Comparison of ENCODE assay signal across 13 cellular contexts in the genomic region with DNA sequence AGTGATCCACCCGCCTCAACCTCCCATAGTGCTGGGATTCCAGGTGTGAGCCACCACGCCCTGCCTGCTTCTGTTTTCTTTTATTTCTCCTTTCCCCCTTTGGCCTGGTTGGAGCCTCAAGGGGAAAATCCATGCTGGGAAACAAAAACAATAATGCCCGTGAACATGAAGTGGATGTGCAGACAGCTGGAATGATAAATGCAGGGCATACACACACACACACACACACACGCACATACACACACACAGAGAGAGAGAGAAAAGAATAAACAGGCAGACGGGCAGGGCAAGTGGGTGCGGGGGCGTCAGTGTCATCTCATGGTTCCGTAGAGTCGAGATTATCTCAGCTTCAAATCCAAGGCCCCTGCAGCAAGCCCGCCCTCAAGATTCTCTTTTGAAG. TPM values are rescaled to one million over a fixed set of nuclear protein-coding genes. Genes with fewer than 3 reads are reported as not detected.
DNase-seq lines count a peak whose midpoint lies in the region; ATAC-seq and TF ChIP-seq lines count a peak whose summit lies in the region.
"Had no signal": no experiment of that assay in that cellular context is flagged by ENCODE, and none has a peak within 500 bp of the region (broad histone marks: within the 10 kb centered on the region; RNA-seq: fewer than 3 reads in every experiment).

No MANE protein-coding gene starts in this region.

- POLR2A ChIA-PET in PC-3 (lab: Charles Lee; ENCODE audit: unreplicated experiment): no interaction called here

- H3K36me3 ChIP-seq in smooth muscle cell (ENCODE audit: low read depth) (no peaks in the 10 kb centered on the region), vagina (no peaks in the 10 kb centered on the region), PC-3 (ENCODE audit: low read depth, low read length) (no peaks in the 10 kb centered on the region)

- H3K4me3 ChIP-seq in smooth muscle cell: no peak overlapping the region
- no peak overlapping the region for H3K4me3 ChIP-seq in vagina
- H3K4me3 ChIP-seq in PC-3 (ENCODE audit: low read length): no peak overlapping the region

- peak; percentile 79 for DNase-seq in stimulated activated CD4-positive, alpha-beta T cell treated with anti-CD3 and anti-CD28 coated beads, Interleukin-15, amount 100 ng/mL, for 24 hours
- DNase-seq in stimulated activated CD4-positive, alpha-beta T cell treated with anti-CD3 and anti-CD28 coated beads, Interleukin-12 subunit alpha, Interleukin-12 subunit beta, amount 100 ng/mL, for 4 hours: no peak
- peak; percentile 54 for DNase-seq in activated naive CD8-positive, alpha-beta T cell treated with anti-CD3 and anti-CD28 coated beads for 36 hours
- DNase-seq in smooth muscle cell (lab: John Stamatoyannopoulos, UW; ENCODE audit: unreplicated experiment) (no peak), vagina (ENCODE audit: extremely low spot score in 2 of 2) (no peak), NCI-H2171 treated with DMSO at 0.1 percent for 48 hours (lab: John Stamatoyannopoulos, UW) (no peak), NCI-H2196 treated with DMSO at 0.1 percent for 48 hours (lab: John Stamatoyannopoulos, UW; ENCODE audit: unreplicated experiment) (no peak), PC-3 (no peak)
- DNase-seq: endodermal cell, natural killer cell, NCI-H1092, NCI-H526 treated with DMSO at 0.1 percent for 48 hours had no signal

- H3K4me2 ChIP-seq in smooth muscle cell: peak overlapping the region; percentile 55
- H3K4me2 ChIP-seq in PC-3 (ENCODE audit: low read length): no peak overlapping the region

- no peaks in the 10 kb centered on the region for H3K9me3 Mint-ChIP-seq in activated naive CD8-positive, alpha-beta T cell treated with anti-CD3 and anti-CD28 coated beads for 36 hours
- H3K9me3 Mint-ChIP-seq: endodermal cell, natural killer cell had no signal

- H4K20me1 ChIP-seq in smooth muscle cell (ENCODE audit: low read depth) (no peaks in the 10 kb centered on the region), PC-3 (ENCODE audit: low read length) (no peaks in the 10 kb centered on the region)

- H3F3A ChIP-seq in smooth muscle cell (ENCODE audit: low read depth): peaks cover 36% of the 10 kb centered on the region
- no peaks in the 10 kb centered on the region for H3F3A ChIP-seq in PC-3 (ENCODE audit: low read length, unreplicated experiment)

- intact Hi-C loops in vagina (cut with DNase I): loop anchor here (5.0 to 10.0 kb wide), 2 partner anchors 54 kb away; partner anchors contain the start of genes C19orf12 and POP4
- intact Hi-C loops in PC-3 (cut with micrococcal nuclease): loop anchor here (5.0 kb wide), 1 partner anchor 39 kb away; no protein-coding TSS in a partner anchor

- H3K9me3 ChIP-seq in smooth muscle cell (replicated peaks; ENCODE audit: low read depth): no peaks in the 10 kb centered on the region
- H3K9me3 ChIP-seq in vagina: no peaks in the 10 kb centered on the region
- H3K9me3 ChIP-seq in PC-3 (ENCODE audit: low read length): no peaks in the 10 kb centered on the region

- H3K36me3 Mint-ChIP-seq in activated naive CD8-positive, alpha-beta T cell treated with anti-CD3 and anti-CD28 coated beads for 36 hours: no peaks in the 10 kb centered on the region
- H3K36me3 Mint-ChIP-seq: natural killer cell had no signal

- BruUV-seq in PC-3 (replicated peaks; lab: Mats Ljungman, UMichigan): no TSS peak

- CTCF ChIA-PET in PC-3 (lab: Charles Lee): no interaction called here

- H2AFZ ChIP-seq in smooth muscle cell (ENCODE audit: low read depth) (no peak overlapping the region), PC-3 (ENCODE audit: low read length) (no peak overlapping the region)

- H3K27ac Mint-ChIP-seq in activated naive CD8-positive, alpha-beta T cell treated with anti-CD3 and anti-CD28 coated beads for 36 hours: peak overlapping the region; percentile 79
- H3K27ac Mint-ChIP-seq: endodermal cell, natural killer cell had no signal

- no peak overlapping the region for H3K9ac ChIP-seq in smooth muscle cell (ENCODE audit: low read depth)
- no peak overlapping the region for H3K9ac ChIP-seq in PC-3 (ENCODE audit: low read length)

- H3K4me1 ChIP-seq in smooth muscle cell (ENCODE audit: low read depth) (peaks cover 33% of the 10 kb centered on the region), vagina (peaks cover 40% of the 10 kb centered on the region), PC-3 (ENCODE audit: insufficient read depth, low read length) (peaks cover 32% of the 10 kb centered on the region)

- H3K27me3 ChIP-seq in smooth muscle cell (ENCODE audit: low read depth) (no peaks in the 10 kb centered on the region), vagina (no peaks in the 10 kb centered on the region), PC-3 (ENCODE audit: low read length) (no peaks in the 10 kb centered on the region)

- H3K27ac ChIP-seq in smooth muscle cell (ENCODE audit: low read depth): peak overlapping the region; percentile 97
- H3K27ac ChIP-seq in vagina: peak overlapping the region; percentile 97
- no peak overlapping the region for H3K27ac ChIP-seq in PC-3 (ENCODE audit: low read length)

- H3K4me1 Mint-ChIP-seq in activated naive CD8-positive, alpha-beta T cell treated with anti-CD3 and anti-CD28 coated beads for 36 hours: peaks cover 38% of the 10 kb centered on the region
- H3K4me1 Mint-ChIP-seq: endodermal cell had no signal

- H3K9me2 ChIP-seq in PC-3 (replicated peaks; ENCODE audit: low read length): no peaks in the 10 kb centered on the region

- peak overlapping the region; percentile 10 for H3K4me3 Mint-ChIP-seq in activated naive CD8-positive, alpha-beta T cell treated with anti-CD3 and anti-CD28 coated beads for 36 hours
- H3K4me3 Mint-ChIP-seq: endodermal cell, natural killer cell had no signal

- no peak for ATAC-seq in PC-3
- ATAC-seq: HepG2, natural killer cell had no signal

- no peaks in the 10 kb centered on the region for H3K79me2 ChIP-seq in smooth muscle cell (ENCODE audit: low read depth)
- H3K79me2 ChIP-seq in PC-3 (ENCODE audit: low read length): peaks cover 5% of the 10 kb centered on the region

- TF ChIP-seq POLR2A in vagina (IDR thresholded peaks at IDR 0.05): no peak

- WGBS in smooth muscle cell (ENCODE audit: low lambda C conversion rate): 30% methylated on average over 9 of the region's 10 CpGs

- TF ChIP-seq CTCF in smooth muscle cell (IDR thresholded peaks at IDR 0.05; ENCODE audit: borderline replicate concordance, insufficient read depth, poor library complexity, severe bottlenecking) (no peak), vagina (IDR thresholded peaks at IDR 0.05) (no peak), PC-3 (conservative IDR thresholded peaks at IDR 0.05; ENCODE audit: low read depth, low read length) (no peak)

- no peaks in the 10 kb centered on the region for H3K27me3 Mint-ChIP-seq in activated naive CD8-positive, alpha-beta T cell treated with anti-CD3 and anti-CD28 coated beads for 36 hours

RNA-seq across cellular contexts. Expression of gene PLEKHF1, which starts 4.4 kb away (rescaled TPM):
- 10 to 100 TPM; 21.7 to 22.2 TPM for total RNA-seq in activated naive CD8-positive, alpha-beta T cell treated with anti-CD3 and anti-CD28 coated beads for 36 hours
- 2.2 and 2.3 TPM in 2 replicates for total RNA-seq in smooth muscle cell
- 4.0 and 6.9 TPM in 2 replicates for polyA plus RNA-seq in smooth muscle cell
- 37.1 TPM for total RNA-seq in vagina
- total RNA-seq in PC-3 (2014; rRNA removed): 15.9 and 19.7 TPM in 2 replicates

RNA-seq across cellular contexts. Expression of gene C19orf12, which starts 54.2 kb away (rescaled TPM):
- total RNA-seq in activated naive CD8-positive, alpha-beta T cell treated with anti-CD3 and anti-CD28 coated beads for 36 hours: 10 to 100 TPM; 30.9 to 32.3 TPM
- total RNA-seq in smooth muscle cell (22.7 and 29.7 TPM in 2 replicates), vagina (14.2 TPM), PC-3 (2014; rRNA removed) (11.8 and 25.2 TPM in 2 replicates)
- 30.0 TPM in 2 replicates for polyA plus RNA-seq in smooth muscle cell

RNA-seq across cellular contexts. Expression of gene POP4, which starts 54.8 kb away (rescaled TPM):
- 100 to 1,000 TPM; 134 to 137 TPM for total RNA-seq in activated naive CD8-positive, alpha-beta T cell treated with anti-CD3 and anti-CD28 coated beads for 36 hours
- 54.4 and 68.8 TPM in 2 replicates for total RNA-seq in smooth muscle cell
- 90.6 and 94.9 TPM in 2 replicates for polyA plus RNA-seq in smooth muscle cell
- total RNA-seq in vagina: 31.4 TPM
- total RNA-seq in PC-3 (2014; rRNA removed): 99.7 and 115 TPM in 2 replicates

Comparison
In these comparisons a context has a peak if more than half of its experiments do, and no peak if none do; other contexts are left out.
1. DNase-seq: peak in stimulated activated CD4-positive, alpha-beta T cell treated with anti-CD3 and anti-CD28 coated beads, Interleukin-15, amount 100 ng/mL, for 24 hours (single experiment) and activated naive CD8-positive, alpha-beta T cell treated with anti-CD3 and anti-CD28 coated beads for 36 hours (single experiment); none in stimulated activated CD4-positive, alpha-beta T cell treated with anti-CD3 and anti-CD28 coated beads, Interleukin-12 subunit alpha, Interleukin-12 subunit beta, amount 100 ng/mL, for 4 hours (single experiment), smooth muscle cell (single experiment), vagina (0 of 2), NCI-H2171 treated with DMSO at 0.1 percent for 48 hours (single experiment), NCI-H2196 treated with DMSO at 0.1 percent for 48 hours (single experiment) and PC-3 (single experiment).